29 cellular contexts compared by ENCODE assay signal in genomic region chr3:43473737-43474136, GRCh38.
"Had no signal": no experiment of that assay in that cellular context is flagged by ENCODE, and none has a peak within 500 bp of the region (broad histone marks: within the 10 kb centered on the region; RNA-seq: fewer than 3 reads in every experiment).

No MANE protein-coding gene starts in this region.

- H3K4me1 ChIP-seq: ascending aorta, testis, transverse colon had no signal

- DNase-seq: activated CD4-positive, alpha-beta T cell treated with anti-CD3 and anti-CD28 coated beads for 36 hours; activated CD4-positive, alpha-beta T cell treated with anti-CD3 and anti-CD28 coated beads, Interleukin-2, amount 50 U/mL, for 4 hours; activated CD4-positive, CD25-positive, alpha-beta regulatory T cell; activated CD8-positive, alpha-beta memory T cell treated with anti-CD3 and anti-CD28 coated beads, Interleukin-2, amount 50 U/mL, for 4 hours; activated gamma-delta T cell; activated naive CD4-positive, alpha-beta T cell treated with anti-CD3 and anti-CD28 coated beads, Interleukin-2, amount 50 U/mL, for 16 hours; activated T-cell treated with anti-CD3 and anti-CD28 coated beads, Interleukin-2, amount 50 U/mL, for 24 hours; cortex of kidney; foreskin fibroblast; heart left ventricle; midbrain; naive thymus-derived CD4-positive, alpha-beta T cell; occipital lobe; psoas muscle; sigmoid colon; stimulated activated CD4-positive, alpha-beta T cell treated with anti-CD3 and anti-CD28 coated beads, Interleukin-1b, Interleukin-23, amount 100 ng/mL, for 48 hours; stimulated activated CD4-positive, alpha-beta T cell treated with anti-CD3 and anti-CD28 coated beads, Interleukin-4, amount 100 ng/mL, for 4 hours; stimulated activated CD8-positive, alpha-beta memory T cell treated with anti-CD3 and anti-CD28 coated beads, Interleukin-4, amount 100 ng/mL, for 48 hours; testis; transverse colon had no signal

- H3K27me3 ChIP-seq: ascending aorta, cardiac muscle cell, heart left ventricle, neural progenitor cell, sigmoid colon, testis, transverse colon had no signal

- H3K27ac ChIP-seq: ascending aorta, cardiac muscle cell, heart left ventricle, neural progenitor cell, parathyroid adenoma, psoas muscle, sigmoid colon, testis, transverse colon had no signal

- H3K4me1 Mint-ChIP-seq: memory B cell; stimulated activated memory B cell treated with anti-CD40 and anti-IgM and Interleukin-4, amounts not matched to agents 10 μg/mL and 1 μg/mL and 100 μg/mL, for 72 hours had no signal

- H3K36me3 Mint-ChIP-seq: memory B cell; neural progenitor cell; stimulated activated memory B cell treated with anti-CD40 and anti-IgM and Interleukin-4, amounts not matched to agents 10 μg/mL and 1 μg/mL and 100 μg/mL, for 72 hours had no signal

- H3K9me3 Mint-ChIP-seq: activated T-cell treated with anti-CD3 and anti-CD28 coated beads, Interleukin-2, amount 50 U/mL, for 24 hours; brain; memory B cell; neural progenitor cell had no signal

- H3K4me3 Mint-ChIP-seq: activated CD4-positive, alpha-beta T cell treated with anti-CD3 and anti-CD28 coated beads for 36 hours; activated T-cell treated with anti-CD3 and anti-CD28 coated beads, Interleukin-2, amount 50 U/mL, for 24 hours; memory B cell; naive thymus-derived CD4-positive, alpha-beta T cell; neural progenitor cell; stimulated activated memory B cell treated with anti-CD40 and anti-IgM and Interleukin-4, amounts not matched to agents 10 μg/mL and 1 μg/mL and 100 μg/mL, for 72 hours had no signal

- H3K36me3 ChIP-seq: ascending aorta, cardiac muscle cell, heart left ventricle, neural progenitor cell, sigmoid colon, transverse colon had no signal

- H3K27me3 Mint-ChIP-seq: activated CD4-positive, alpha-beta T cell treated with anti-CD3 and anti-CD28 coated beads for 36 hours; activated T-cell treated with anti-CD3 and anti-CD28 coated beads, Interleukin-2, amount 50 U/mL, for 24 hours; brain; memory B cell; stimulated activated memory B cell treated with anti-CD40 and anti-IgM and Interleukin-4, amounts not matched to agents 10 μg/mL and 1 μg/mL and 100 μg/mL, for 72 hours had no signal

- ATAC-seq: activated CD4-positive, alpha-beta T cell treated with anti-CD3 and anti-CD28 coated beads for 36 hours; esophagus mucosa; heart left ventricle; naive thymus-derived CD4-positive, alpha-beta T cell; psoas muscle; stimulated activated memory B cell treated with anti-CD40 and anti-IgM and Interleukin-4, amounts not matched to agents 10 μg/mL and 1 μg/mL and 100 μg/mL, for 72 hours had no signal

- H3K27ac Mint-ChIP-seq: activated CD4-positive, alpha-beta T cell treated with anti-CD3 and anti-CD28 coated beads for 36 hours; activated T-cell treated with anti-CD3 and anti-CD28 coated beads, Interleukin-2, amount 50 U/mL, for 24 hours; memory B cell; neural progenitor cell; stimulated activated memory B cell treated with anti-CD40 and anti-IgM and Interleukin-4, amounts not matched to agents 10 μg/mL and 1 μg/mL and 100 μg/mL, for 72 hours had no signal

- H3K4me3 ChIP-seq: ascending aorta, cardiac muscle cell, heart left ventricle, neural progenitor cell, psoas muscle, sigmoid colon, smooth muscle cell, testis, transverse colon had no signal

- H3K9me3 ChIP-seq: ascending aorta, heart left ventricle, psoas muscle, sigmoid colon, testis, transverse colon had no signal
